19 cellular contexts compared by ENCODE assay signal in the genomic region with DNA sequence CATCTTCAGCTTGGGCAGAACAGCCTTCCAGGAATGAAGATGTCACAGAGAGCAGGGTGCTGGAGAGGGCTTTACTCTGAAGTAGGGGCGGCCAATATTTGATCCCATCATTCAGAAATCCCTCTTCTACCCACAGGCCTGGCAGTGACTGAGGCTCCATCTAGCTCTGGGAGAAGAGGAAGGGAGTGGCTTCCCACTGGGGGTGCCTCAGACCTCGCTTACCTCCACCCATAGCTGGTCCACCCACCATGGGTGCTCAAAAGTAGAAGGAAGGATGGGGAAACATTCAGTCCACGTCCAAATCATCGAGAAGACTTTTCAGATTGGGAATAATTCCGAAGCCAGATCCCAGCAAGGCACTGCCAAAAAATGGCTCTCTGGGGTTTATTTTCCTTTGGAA. TPM values are rescaled to one million over a fixed set of nuclear protein-coding genes. Genes with fewer than 3 reads are reported as not detected.
DNase-seq lines count a peak whose midpoint lies in the region; ATAC-seq, FAIRE-seq and TF ChIP-seq lines count a peak whose summit lies in the region.
"Had no signal": no experiment of that assay in that cellular context is flagged by ENCODE, and none has a peak within 500 bp of the region (broad histone marks: within the 10 kb centered on the region; RNA-seq: fewer than 3 reads in every experiment).

No MANE protein-coding gene starts in this region.

- H3K9me3 ChIP-seq in astrocyte (ENCODE audit: insufficient read depth, low read depth, low read length): no peaks in the 10 kb centered on the region
- peaks cover 0 to 12% (median 0%) of the 10 kb centered on the region in 11 donors for H3K9me3 ChIP-seq in heart right ventricle

- H3K27me3 Mint-ChIP-seq in astrocyte (ENCODE audit: low read depth, unreplicated experiment) (no peaks in the 10 kb centered on the region), osteocyte (ENCODE audit: unreplicated experiment) (no peaks in the 10 kb centered on the region)

- no peak overlapping the region for H2AFZ ChIP-seq in astrocyte (ENCODE audit: low read depth, low read length)

- DNase-seq in astrocyte (ENCODE audit: low read depth) (no peak), heart right ventricle (no peak), osteocyte (ENCODE audit: extremely low spot score, unreplicated experiment) (no peak), GM20000 (ENCODE audit: low spot score) (no peak), cortex of kidney (lab: John Stamatoyannopoulos, UW) (no peak), SW 1271 (lab: John Stamatoyannopoulos, UW) (no peak)
- DNase-seq: activated CD8-positive, alpha-beta memory T cell treated with anti-CD3 and anti-CD28 coated beads, Interleukin-2, amount 50 U/mL, for 48 hours; activated naive CD4-positive, alpha-beta T cell treated with anti-CD3 and anti-CD28 coated beads, Interleukin-2, amount 50 U/mL, for 16 hours; central memory CD4-positive, alpha-beta T cell; mammary epithelial cell; NCI-H2029; T-helper 17 cell had no signal

- no peaks in the 10 kb centered on the region for H3K36me3 Mint-ChIP-seq in astrocyte (ENCODE audit: low read depth, unreplicated experiment)
- H3K36me3 Mint-ChIP-seq in osteocyte (ENCODE audit: unreplicated experiment): no peaks in the 10 kb centered on the region

- H3K27ac ChIP-seq in astrocyte (ENCODE audit: low read depth, low read length): peak overlapping the region; percentile 16
- H3K27ac ChIP-seq in heart right ventricle: peak overlapping the region; percentile 46 to 84 (median 74)
- peak overlapping the region; percentile 43 for H3K27ac ChIP-seq in urinary bladder (ENCODE audit: low read depth)
- H3K27ac ChIP-seq: epithelial cell of prostate had no signal

- TF ChIP-seq CTCF in astrocyte (IDR thresholded peaks at IDR 0.05; ENCODE audit: insufficient read depth, low read depth, low read length) (no peak), heart right ventricle (IDR thresholded peaks at IDR 0.05) (no peak), osteocyte (IDR thresholded peaks at IDR 0.05) (no peak), GM20000 (IDR thresholded peaks at IDR 0.05; ENCODE audit: extremely low read depth, missing control alignments) (no peak)

- H3K4me2 ChIP-seq in astrocyte (ENCODE audit: low read length): peak overlapping the region; percentile 42

- peaks cover 15% of the 10 kb centered on the region for H3K4me1 Mint-ChIP-seq in astrocyte (ENCODE audit: low read depth, unreplicated experiment)
- H3K4me1 Mint-ChIP-seq in osteocyte (ENCODE audit: unreplicated experiment): peaks cover 56% of the 10 kb centered on the region

- H3K9me3 Mint-ChIP-seq in astrocyte (ENCODE audit: unreplicated experiment): no peaks in the 10 kb centered on the region
- peaks cover 6% of the 10 kb centered on the region for H3K9me3 Mint-ChIP-seq in osteocyte (ENCODE audit: unreplicated experiment)

- H3K4me3 ChIP-seq in astrocyte (ENCODE audit: insufficient read depth, low read depth, low read length) (no peak overlapping the region), heart right ventricle (peak overlapping the region in 1 of 10 donors; percentile 18), urinary bladder (ENCODE audit: low read depth, low read length) (no peak overlapping the region)

- intact Hi-C loops in heart right ventricle (cut with DNase I): loop anchor here in 2 of 10 donors (5.0 to 10.0 kb wide), 2 partner anchors 71 to 274 kb away; no protein-coding TSS in a partner anchor

- no peak overlapping the region for H3K27ac Mint-ChIP-seq in astrocyte (ENCODE audit: unreplicated experiment)
- H3K27ac Mint-ChIP-seq in osteocyte (ENCODE audit: unreplicated experiment): peak overlapping the region; percentile 88
- H3K27ac Mint-ChIP-seq: T-helper 17 cell had no signal

- WGBS in heart right ventricle, 2 donors: 51 to 56% methylated on average over 5 of the region's 5 CpGs
- WGBS in urinary bladder: 61% methylated on average over 5 of the region's 5 CpGs

- no peak overlapping the region for H3K4me3 Mint-ChIP-seq in astrocyte (ENCODE audit: unreplicated experiment)
- H3K4me3 Mint-ChIP-seq in osteocyte (ENCODE audit: unreplicated experiment): no peak overlapping the region
- H3K4me3 Mint-ChIP-seq: T-helper 17 cell had no signal

- peaks cover under 1% of the 10 kb centered on the region for H3K27me3 ChIP-seq in astrocyte (ENCODE audit: insufficient read depth, low read length)
- no peaks in the 10 kb centered on the region for H3K27me3 ChIP-seq in heart right ventricle

- ATAC-seq in heart right ventricle: peak in 6 of 8 donors; percentile 20 to 44 (median 29)
- ATAC-seq in GM21447 (IDR thresholded peaks at IDR 0.05; ENCODE audit: unreplicated experiment): no peak
- ATAC-seq: activated CD4-positive, CD25-positive, alpha-beta regulatory T cell treated with anti-CD3 and anti-CD28 coated beads, Interleukin-2, amount 50 U/mL, for 24 hours; HCT116; Panc1; T-helper 17 cell had no signal

- H3K36me3 ChIP-seq in astrocyte (ENCODE audit: insufficient read depth, low read length): no peaks in the 10 kb centered on the region
- no peaks in the 10 kb centered on the region for H3K36me3 ChIP-seq in heart right ventricle
- H3K36me3 ChIP-seq in urinary bladder (ENCODE audit: insufficient read depth): no peaks in the 10 kb centered on the region

- H3K4me1 ChIP-seq in astrocyte (ENCODE audit: insufficient read depth, low read length) (peaks cover 13% of the 10 kb centered on the region), heart right ventricle (peaks cover 22 to 51% (median 47%) of the 10 kb centered on the region in 9 donors), urinary bladder (ENCODE audit: insufficient read depth) (no peaks in the 10 kb centered on the region)

- no peak overlapping the region for H3K9ac ChIP-seq in astrocyte (ENCODE audit: low read length)

- no peak for FAIRE-seq in astrocyte (lab: Jason Lieb, UNC)

- no peaks in the 10 kb centered on the region for H4K20me1 ChIP-seq in astrocyte (ENCODE audit: insufficient read depth, low read length)

- no peaks in the 10 kb centered on the region for H3K79me2 ChIP-seq in astrocyte (ENCODE audit: insufficient read depth, low read length)

RNA-seq across cellular contexts. Expression of gene THBD, which starts 11.8 kb away (rescaled TPM):
- 14.2 and 22.7 TPM in 2 replicates for total RNA-seq in astrocyte
- 10 to 100 TPM; 11.1 to 61.0 (median 17.4) TPM for total RNA-seq in heart right ventricle
- polyA plus RNA-seq in heart right ventricle: 10 to 100 TPM; 12.0 to 20.6 TPM
- 66.3 and 68.3 TPM in 2 replicates for total RNA-seq in osteocyte
- total RNA-seq in urinary bladder: 11.1 TPM
- 55.0 TPM for polyA plus RNA-seq in urinary bladder

RNA-seq across cellular contexts. Expression of gene CD93, which starts 24.9 kb away (rescaled TPM):
- total RNA-seq in astrocyte (0.02 TPM in 1 of 2 replicates, not detected in the other), heart right ventricle (10 to 100 TPM; 29.6 to 85.0 (median 40.0) TPM), osteocyte (0.13 and 0.21 TPM in 2 replicates), urinary bladder (72.8 TPM)
- polyA plus RNA-seq in heart right ventricle (10 to 100 TPM; 12.7 to 24.9 TPM), urinary bladder (52.6 TPM)
- total RNA-seq: LHCN-M2, mammary epithelial cell had no signal
- polyA plus RNA-seq: mammary epithelial cell had no signal

RNA-seq across cellular contexts. Expression of gene SSTR4, which starts 26.1 kb away (rescaled TPM):
- total RNA-seq in astrocyte (not detected in 2 replicates), heart right ventricle (not detected), osteocyte (not detected in 2 replicates), urinary bladder (not detected)
- polyA plus RNA-seq in heart right ventricle (not detected), urinary bladder (0.06 TPM)
- total RNA-seq: LHCN-M2, mammary epithelial cell, T-helper 17 cell had no signal
- polyA plus RNA-seq: mammary epithelial cell had no signal

Comparison
In these comparisons a context has a peak if more than half of its experiments do, and no peak if none do; other contexts are left out.
1. H3K27ac ChIP-seq: peak in every context shown above with its lines; median percentile 74 in heart right ventricle; 43 in urinary bladder; 16 in astrocyte.
2. RNA of gene CD93, which starts 24.9 kb away (total RNA-seq): 72.8 TPM in urinary bladder (single experiment) and 29.6 to 85.0 TPM in heart right ventricle; 0.13 to 0.21 TPM in osteocyte and 0.02 TPM in astrocyte; every median in the first group is over 10 times any median in the second.